Comparison of ENCODE assay signal across 20 cellular contexts in the genomic region with DNA sequence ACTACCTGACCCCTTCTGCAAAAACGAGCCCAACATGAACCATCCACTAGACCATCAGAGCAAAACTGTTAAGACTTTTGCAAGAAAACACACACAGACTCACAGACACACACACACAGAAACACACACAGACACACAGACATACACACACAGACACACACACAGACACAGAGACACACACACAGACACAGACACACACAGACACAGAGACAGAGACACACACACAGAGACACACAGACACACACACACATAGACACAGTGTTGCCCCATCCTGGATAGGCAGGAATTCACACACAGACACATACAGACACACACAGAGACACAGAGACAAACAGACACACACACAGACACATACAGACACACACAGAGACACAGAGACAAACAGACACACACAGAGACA. TPM values are rescaled to one million over a fixed set of nuclear protein-coding genes. Genes with fewer than 3 reads are reported as not detected.
A peak's percentile ranks its signal among the peaks of the same experiment; 100 is the strongest.
DNase-seq lines count a peak whose midpoint lies in the region; ATAC-seq, FAIRE-seq and TF ChIP-seq lines count a peak whose summit lies in the region.
"Had no signal": no experiment of that assay in that cellular context is flagged by ENCODE, and none has a peak within 500 bp of the region (broad histone marks: within the 10 kb centered on the region; RNA-seq: fewer than 3 reads in every experiment).

No MANE protein-coding gene starts in this region.

- H3K56ac ChIP-seq in IMR-90 (ENCODE audit: extremely low read depth, insufficient read depth, low read length) = no peak overlapping the region

- TF ChIP-seq POLR2A in IMR-90 (IDR thresholded peaks at IDR 0.05; ENCODE audit: low read depth, low read length) = no peak

- TF ChIP-seq RAD21 in IMR-90 (IDR thresholded peaks at IDR 0.05; ENCODE audit: low read length) = no peak

- H3K9me3 ChIP-seq in BLaER1 (peaks cover 27% of the 10 kb centered on the region), IMR-90 (ENCODE audit: control insufficient read depth, insufficient read depth, low read length) (peaks cover 7% of the 10 kb centered on the region), tibial artery (peaks cover 0 to 20% (median 9%) of the 10 kb centered on the region in 3 donors), OCI-LY7 (ENCODE audit: low read length) (peaks cover 12% of the 10 kb centered on the region)

- H4K91ac ChIP-seq in IMR-90 (ENCODE audit: insufficient read depth, low read depth, low read length) = no peak overlapping the region

- H4K5ac ChIP-seq in IMR-90 (ENCODE audit: low read depth, low read length) = no peak overlapping the region

- BruUV-seq in IMR-90 (replicated peaks; lab: Mats Ljungman, UMichigan) (no TSS peak), OCI-LY7 (replicated peaks; lab: Mats Ljungman, UMichigan) (no TSS peak)

- CTCF ChIA-PET in IMR-90 (lab: Yijun Ruan, JAX) (no interaction called here), OCI-LY7 (lab: Charles Lee; ENCODE audit: unreplicated experiment) (no interaction called here)

- TF ChIP-seq CTCF in IMR-90 (conservative IDR thresholded peaks at IDR 0.05; ENCODE audit: low read depth, low read length) = no peak
- no peak for TF ChIP-seq CTCF in bronchial epithelial cell (IDR thresholded peaks at IDR 0.05; ENCODE audit: insufficient read depth, low read length, severe bottlenecking)
- no peak for TF ChIP-seq CTCF in tibial artery (IDR thresholded peaks at IDR 0.05)
- TF ChIP-seq CTCF in OCI-LY7 (conservative IDR thresholded peaks at IDR 0.05; ENCODE audit: low read length) = no peak

- dilution Hi-C loops in IMR-90 (cut with HindIII; ENCODE audit: low sequenced_read_pairs, unreplicated experiment) = no loop called here

- no peak overlapping the region for H2BK120ac ChIP-seq in IMR-90 (ENCODE audit: low read depth, low read length)

- no peak overlapping the region for H4K8ac ChIP-seq in IMR-90 (ENCODE audit: low read depth in 2 of 2, low read length in 2 of 2)

- H3K4me3 ChIP-seq in BLaER1 (no peak overlapping the region), IMR-90 (ENCODE audit: insufficient read depth, low read depth, low read length) (no peak overlapping the region), bronchial epithelial cell (ENCODE audit: low read depth, low read length) (no peak overlapping the region), tibial artery (no peak overlapping the region), OCI-LY7 (ENCODE audit: low read depth, low read length, poor library complexity, severe bottlenecking) (no peak overlapping the region)

- peak overlapping the region; percentile 43 for H2BK5ac ChIP-seq in IMR-90 (ENCODE audit: low read depth, low read length, poor library complexity, severe bottlenecking)

- in situ Hi-C loops in IMR-90 (cut with MboI; ENCODE audit: low sequenced_read_pairs) = no loop called here

- H4K20me1 ChIP-seq in BLaER1 = no peaks in the 10 kb centered on the region
- H4K20me1 ChIP-seq in IMR-90 (ENCODE audit: insufficient read depth, low read length) = peaks cover 79% of the 10 kb centered on the region
- H4K20me1 ChIP-seq in OCI-LY7 (ENCODE audit: insufficient read depth, low read length) = no peaks in the 10 kb centered on the region

- no peaks in the 10 kb centered on the region for H3K79me2 ChIP-seq in OCI-LY7 (ENCODE audit: insufficient read depth, low read depth, low read length)

- POLR2A ChIA-PET in IMR-90 (lab: Charles Lee; ENCODE audit: unreplicated experiment) = no interaction called here
- POLR2A ChIA-PET in OCI-LY7 (lab: Charles Lee) = no interaction called here

- H3K4me1 ChIP-seq in BLaER1 (peaks cover 61% of the 10 kb centered on the region), IMR-90 (ENCODE audit: control insufficient read depth, insufficient read depth, low read length) (peaks cover 7% of the 10 kb centered on the region), tibial artery (peaks cover 0 to 8% (median 1%) of the 10 kb centered on the region in 4 donors), OCI-LY7 (ENCODE audit: insufficient read depth, low read length, poor library complexity, severe bottlenecking) (no peaks in the 10 kb centered on the region)

- peak; percentile 93 for FAIRE-seq in bronchial epithelial cell (lab: Jason Lieb, UNC)
- FAIRE-seq: GM12892, GM19239, H54 had no signal

- peaks cover 30 to 75% of the 10 kb centered on the region in 2 experiments for H3K79me1 ChIP-seq in IMR-90 (ENCODE audit: low read depth in 1 of 2, low read length in 2 of 2)

- H3K4ac ChIP-seq in IMR-90 (ENCODE audit: low read depth, low read length) = no peak overlapping the region

- H3K27me3 ChIP-seq in BLaER1 = no peaks in the 10 kb centered on the region
- no peaks in the 10 kb centered on the region for H3K27me3 ChIP-seq in IMR-90 (ENCODE audit: control insufficient read depth, insufficient read depth, low read length)
- no peaks in the 10 kb centered on the region for H3K27me3 ChIP-seq in bronchial epithelial cell (ENCODE audit: control insufficient read depth, insufficient read depth, low read length)
- H3K27me3 ChIP-seq in tibial artery = no peaks in the 10 kb centered on the region

- H2BK15ac ChIP-seq in IMR-90 (ENCODE audit: low read depth, low read length) = no peak overlapping the region

- peaks cover 12% of the 10 kb centered on the region; the same call in 1 of the 2 replicates for H3K9me1 ChIP-seq in IMR-90 (ENCODE audit: insufficient read depth, low read length)

- no CpG with 5 or more reads among the region's 1 CpG for WGBS in IMR-90 (ENCODE audit: extremely low coverage in 2 of 2, insufficient read length in 1 of 2), 2 experiments

- H3K36me3 ChIP-seq in BLaER1 (no peaks in the 10 kb centered on the region), IMR-90 (ENCODE audit: control insufficient read depth, insufficient read depth, low read length) (peaks cover 18% of the 10 kb centered on the region; the same call in 1 of the 2 replicates), bronchial epithelial cell (ENCODE audit: control insufficient read depth, insufficient read depth, low read length) (peaks cover 16% of the 10 kb centered on the region), tibial artery (peaks cover 7 to 53% (median 43%) of the 10 kb centered on the region in 3 donors), OCI-LY7 (ENCODE audit: insufficient read depth, low read length) (no peaks in the 10 kb centered on the region)

- no peak overlapping the region for H3K9ac ChIP-seq in BLaER1
- no peak overlapping the region for H3K9ac ChIP-seq in IMR-90 (ENCODE audit: low read depth, low read length)

- no peak overlapping the region for H3K18ac ChIP-seq in IMR-90 (ENCODE audit: low read depth, low read length)

- ATAC-seq in IMR-90 (ENCODE audit: low read depth) = no peak
- no peak for ATAC-seq in GM21717 (IDR thresholded peaks at IDR 0.05; ENCODE audit: unreplicated experiment)
- ATAC-seq: HCT116 had no signal

- peak overlapping the region; percentile 100 for H3K4me2 ChIP-seq in BLaER1
- H3K4me2 ChIP-seq in IMR-90 (ENCODE audit: low read depth, low read length) = no peak overlapping the region
- H3K4me2 ChIP-seq in OCI-LY7 (ENCODE audit: low read length) = no peak overlapping the region

- 0 out of 2 replicates have a peak overlapping the region, but pooled peaks have one; percentile 25 for H3K23ac ChIP-seq in IMR-90 (ENCODE audit: low read depth, low read length)

- no peak overlapping the region for H2AK5ac ChIP-seq in IMR-90 (ENCODE audit: low read depth, low read length)

- no peak overlapping the region for H2BK20ac ChIP-seq in IMR-90 (ENCODE audit: low read depth, low read length)

- intact Hi-C loops in IMR-90 (cut with micrococcal nuclease) (no loop called here), tibial artery (cut with DNase I; ENCODE audit: low total_unique reads) (no loop called here), OCI-LY7 (cut with micrococcal nuclease; ENCODE audit: unreplicated experiment) (no loop called here)

- H3K27ac ChIP-seq in BLaER1 = peak overlapping the region; percentile 29; the same call in 1 of the 2 replicates
- H3K27ac ChIP-seq in IMR-90 (ENCODE audit: insufficient read depth, low read length) = no peak overlapping the region
- no peak overlapping the region for H3K27ac ChIP-seq in tibial artery
- no peak overlapping the region for H3K27ac ChIP-seq in OCI-LY7 (ENCODE audit: low read depth, low read length, poor library complexity, severe bottlenecking)

- H2AFZ ChIP-seq in IMR-90 (replicated peaks; ENCODE audit: low read length, poor library complexity) (no peak overlapping the region), OCI-LY7 (ENCODE audit: low read length) (no peak overlapping the region)

- H2AK9ac ChIP-seq in IMR-90 (replicated peaks; ENCODE audit: low read depth, low read length, poor library complexity) = no peak overlapping the region

- no peak overlapping the region for H3K14ac ChIP-seq in IMR-90 (replicated peaks; ENCODE audit: low read depth, low read length)

- no peaks in the 10 kb centered on the region for H3K9me2 ChIP-seq in OCI-LY7 (ENCODE audit: insufficient read depth, low read length)

- DNase-seq in IMR-90 (no peak), bronchial epithelial cell (ENCODE audit: low read depth) (no peak), tibial artery (peak; percentile 1 to 7), OCI-LY7 (ENCODE audit: low spot score) (no peak), DMS 273 treated with DMSO at 0.1 percent for 48 hours (lab: John Stamatoyannopoulos, UW) (no peak)
- DNase-seq: 8988T; AML-193; C1 segment of cervical spinal cord; Calu3; CD4-positive, alpha-beta T cell; DMS153; DND-41; GDM1; Karpas-422 had no signal

TF ChIP-seq in IMR-90, 13 proteins besides CTCF, POLR2A, EP300 and RAD21 (continues in another document):
- TF ChIP-seq, protein P1, sequence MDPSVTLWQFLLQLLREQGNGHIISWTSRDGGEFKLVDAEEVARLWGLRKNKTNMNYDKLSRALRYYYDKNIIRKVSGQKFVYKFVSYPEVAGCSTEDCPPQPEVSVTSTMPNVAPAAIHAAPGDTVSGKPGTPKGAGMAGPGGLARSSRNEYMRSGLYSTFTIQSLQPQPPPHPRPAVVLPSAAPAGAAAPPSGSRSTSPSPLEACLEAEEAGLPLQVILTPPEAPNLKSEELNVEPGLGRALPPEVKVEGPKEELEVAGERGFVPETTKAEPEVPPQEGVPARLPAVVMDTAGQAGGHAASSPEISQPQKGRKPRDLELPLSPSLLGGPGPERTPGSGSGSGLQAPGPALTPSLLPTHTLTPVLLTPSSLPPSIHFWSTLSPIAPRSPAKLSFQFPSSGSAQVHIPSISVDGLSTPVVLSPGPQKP (IDR thresholded peaks at IDR 0.05; ENCODE audit: borderline replicate concordance, low read depth, low read length) = no peak
- no peak for TF ChIP-seq RFX5 (IDR thresholded peaks at IDR 0.05; ENCODE audit: low read depth, low read length)
- TF ChIP-seq NFE2L2 (IDR thresholded peaks at IDR 0.05; ENCODE audit: low read depth, low read length) = no peak
- TF ChIP-seq MAZ (IDR thresholded peaks at IDR 0.05; ENCODE audit: borderline replicate concordance, low read depth, low read length) = no peak
- TF ChIP-seq BHLHE40 (IDR thresholded peaks at IDR 0.05; ENCODE audit: low read depth, low read length) = no peak

RNA-seq across cellular contexts. Expression of gene NACC2, which starts 52.5 kb away (rescaled TPM):
- total RNA-seq in IMR-90 (2012; rRNA removed) (7.9 and 11.1 TPM in 2 replicates), bronchial epithelial cell (7.6 and 14.0 TPM in 2 replicates), OCI-LY7 (2022) (0.63 and 0.72 TPM in 2 replicates)
- polyA plus RNA-seq in IMR-90 (2012; rRNA removed) = 19.0 and 21.2 TPM in 2 replicates
- polyA plus RNA-seq in IMR-90 (2012; cell fraction: cytosol; rRNA removed) = 16.0 and 22.9 TPM in 2 replicates
- 27.3 and 39.1 TPM in 2 replicates for polyA plus RNA-seq in IMR-90 (2012; cell fraction: nucleus; rRNA removed; ENCODE audit: low replicate concordance)
- total RNA-seq in OCI-LY7 (2014; rRNA removed; shearing (Covaris generic)) = 0.21 and 0.38 TPM in 2 replicates

Comparison
In these comparisons a context has a peak if more than half of its experiments do, and no peak if none do; other contexts are left out.
1. DNase-seq: peak in tibial artery (2 of 2); none in IMR-90 (single experiment), bronchial epithelial cell (single experiment), OCI-LY7 (single experiment) and DMS 273 treated with DMSO at 0.1 percent for 48 hours (single experiment).